9 cellular contexts compared by ENCODE assay signal in the genomic region with DNA sequence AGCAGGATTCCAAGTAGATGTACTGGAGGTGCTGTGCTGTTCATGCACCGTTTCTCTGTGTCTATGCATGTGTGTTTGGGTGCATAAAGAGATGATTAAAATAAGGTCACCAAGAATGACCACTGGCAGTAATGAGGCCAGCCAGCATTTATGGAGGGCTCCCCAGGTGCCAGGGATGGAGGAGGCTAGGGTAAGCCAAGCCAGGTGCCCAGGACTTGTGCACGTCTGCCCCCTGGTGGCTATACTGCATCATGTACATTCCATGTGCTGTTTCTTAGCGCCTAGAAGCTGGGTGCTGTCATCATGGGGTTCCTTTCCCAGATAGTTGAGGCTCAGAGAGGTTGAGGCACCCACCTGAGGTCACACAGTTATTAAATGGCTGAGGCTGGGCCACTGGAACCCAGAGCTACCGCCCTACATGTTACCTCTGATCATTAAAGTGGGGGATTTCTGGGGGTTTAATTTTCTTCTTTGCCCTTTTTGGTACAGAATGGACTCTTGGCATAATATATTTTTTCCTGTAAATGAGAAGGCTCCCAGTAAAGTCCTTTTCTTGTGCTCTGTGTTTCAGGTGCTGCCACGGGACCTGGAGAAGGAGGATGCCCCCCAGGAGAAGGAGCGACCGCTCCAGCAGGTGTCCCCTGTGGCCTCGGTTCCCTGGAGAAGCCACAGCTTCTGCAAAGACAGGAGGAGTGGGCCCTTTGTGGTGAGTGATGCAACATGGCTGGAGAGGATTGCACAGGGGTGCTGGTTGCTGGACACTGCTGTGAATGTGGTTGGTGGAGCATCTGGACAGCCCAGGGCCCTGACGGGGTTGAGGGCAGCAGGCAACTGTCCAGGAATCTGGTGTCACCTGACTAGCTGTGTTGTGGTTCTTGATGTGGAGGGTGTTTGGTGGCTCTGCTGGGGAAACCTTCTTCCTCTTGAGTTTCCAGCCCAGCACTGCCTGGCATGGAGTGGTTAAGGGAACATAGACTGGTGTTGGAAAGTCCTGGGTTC.
DNase-seq lines count a peak whose midpoint lies in the region; ATAC-seq and TF ChIP-seq lines count a peak whose summit lies in the region.
"Had no signal": no experiment of that assay in that cellular context is flagged by ENCODE, and none has a peak within 500 bp of the region (broad histone marks: within the 10 kb centered on the region; RNA-seq: fewer than 3 reads in every experiment).

No MANE protein-coding gene starts in this region.

- peak; percentile 41 to 77 (median 56) for DNase-seq in CD4-positive, CD25-positive, alpha-beta regulatory T cell
- DNase-seq in HFF-Myc (ENCODE audit: extremely low read depth, low read depth): peak; percentile 15
- DNase-seq in OCI-M1 (lab: John Stamatoyannopoulos, UW): peak; percentile 83
- peak; percentile 66 for DNase-seq in activated T-cell treated with anti-CD3 and anti-CD28 coated beads, Interleukin-2, amount 50 U/mL, for 4 hours
- DNase-seq in fibroblast of gingiva (ENCODE audit: low read depth): peak; percentile 40
- peak; percentile 77 for DNase-seq in nephron progenitor cell
- DNase-seq in testis: peak; percentile 79

- peaks cover 2 to 4% of the 10 kb centered on the region in 2 experiments for H3K9me3 ChIP-seq in CD4-positive, CD25-positive, alpha-beta regulatory T cell (ENCODE audit: control insufficient read depth in 2 of 2, low read length in 2 of 2)
- H3K9me3 ChIP-seq in testis: no peaks in the 10 kb centered on the region

- no peak for TF ChIP-seq POLR2A in testis (IDR thresholded peaks at IDR 0.05)

- H3K27ac Mint-ChIP-seq in CD4-positive, CD25-positive, alpha-beta regulatory T cell: no peak overlapping the region
- no peak overlapping the region for H3K27ac Mint-ChIP-seq in nephron progenitor cell
- H3K27ac Mint-ChIP-seq: IgD-negative memory B cell had no signal

- no peaks in the 10 kb centered on the region for H3K36me3 Mint-ChIP-seq in CD4-positive, CD25-positive, alpha-beta regulatory T cell
- no peaks in the 10 kb centered on the region for H3K36me3 Mint-ChIP-seq in activated T-cell treated with anti-CD3 and anti-CD28 coated beads, Interleukin-2, amount 50 U/mL, for 4 hours (ENCODE audit: insufficient read depth)
- peaks cover 34% of the 10 kb centered on the region for H3K36me3 Mint-ChIP-seq in nephron progenitor cell (ENCODE audit: low read depth)
- H3K36me3 Mint-ChIP-seq: IgD-negative memory B cell had no signal

- H3K4me1 ChIP-seq in CD4-positive, CD25-positive, alpha-beta regulatory T cell (ENCODE audit: control insufficient read depth, insufficient read depth, low read length, poor library complexity, severe bottlenecking): no peaks in the 10 kb centered on the region
- H3K4me1 ChIP-seq in testis: no peaks in the 10 kb centered on the region

- H3K36me3 ChIP-seq in CD4-positive, CD25-positive, alpha-beta regulatory T cell (ENCODE audit: control insufficient read depth, insufficient read depth, low read length): no peaks in the 10 kb centered on the region
- H3K36me3 ChIP-seq in testis (ENCODE audit: low read depth, missing control alignments): no peaks in the 10 kb centered on the region

- WGBS in testis, 2 donors: 67 to 72% methylated on average over 9 of the region's 9 CpGs

- H3K27me3 Mint-ChIP-seq in CD4-positive, CD25-positive, alpha-beta regulatory T cell: peaks cover 16% of the 10 kb centered on the region
- no peaks in the 10 kb centered on the region for H3K27me3 Mint-ChIP-seq in activated T-cell treated with anti-CD3 and anti-CD28 coated beads, Interleukin-2, amount 50 U/mL, for 4 hours (ENCODE audit: low read depth)
- H3K27me3 Mint-ChIP-seq in nephron progenitor cell (ENCODE audit: low read depth, poor library complexity): no peaks in the 10 kb centered on the region
- H3K27me3 Mint-ChIP-seq: IgD-negative memory B cell had no signal

- TF ChIP-seq CTCF in HFF-Myc (IDR thresholded peaks at IDR 0.05; ENCODE audit: low read depth, low read length, missing control alignments) (peak; percentile 84), nephron progenitor cell (IDR thresholded peaks at IDR 0.05) (peak; percentile 78), testis (IDR thresholded peaks at IDR 0.05) (peak; percentile 87 to 93 (median 93))

- ATAC-seq in CD4-positive, CD25-positive, alpha-beta regulatory T cell (ENCODE audit: low read depth in 2 of 2): peak; percentile 47 to 77
- peak; percentile 87 to 90 for ATAC-seq in activated T-cell treated with anti-CD3 and anti-CD28 coated beads, Interleukin-2, amount 50 U/mL, for 4 hours
- no peak for ATAC-seq in GM18517 (IDR thresholded peaks at IDR 0.05; ENCODE audit: unreplicated experiment)

- no peak overlapping the region for H3K4me3 ChIP-seq in CD4-positive, CD25-positive, alpha-beta regulatory T cell (ENCODE audit: low read depth, low read length)
- H3K4me3 ChIP-seq in HFF-Myc (replicated peaks; ENCODE audit: low read depth, low read length) (no peak overlapping the region), testis (no peak overlapping the region)

- H3K4me3 Mint-ChIP-seq in CD4-positive, CD25-positive, alpha-beta regulatory T cell: no peak overlapping the region
- no peak overlapping the region for H3K4me3 Mint-ChIP-seq in activated T-cell treated with anti-CD3 and anti-CD28 coated beads, Interleukin-2, amount 50 U/mL, for 4 hours
- H3K4me3 Mint-ChIP-seq in nephron progenitor cell: no peak overlapping the region
- H3K4me3 Mint-ChIP-seq: IgD-negative memory B cell had no signal

- intact Hi-C loops in testis (cut with DNase I; ENCODE audit: low total_unique reads): loop anchor here (2.0 kb wide), 1 partner anchor 102 kb away; a partner anchor contains a TSS

- H3K4me1 Mint-ChIP-seq in CD4-positive, CD25-positive, alpha-beta regulatory T cell: no peaks in the 10 kb centered on the region
- H3K4me1 Mint-ChIP-seq in activated T-cell treated with anti-CD3 and anti-CD28 coated beads, Interleukin-2, amount 50 U/mL, for 4 hours (ENCODE audit: low read depth): no peaks in the 10 kb centered on the region
- H3K4me1 Mint-ChIP-seq in nephron progenitor cell: peaks cover 28% of the 10 kb centered on the region
- H3K4me1 Mint-ChIP-seq: IgD-negative memory B cell had no signal

- peaks cover 0 to 16% (median 3%) of the 10 kb centered on the region in 7 donors for H3K9me3 Mint-ChIP-seq in CD4-positive, CD25-positive, alpha-beta regulatory T cell
- peaks cover 9% of the 10 kb centered on the region for H3K9me3 Mint-ChIP-seq in activated T-cell treated with anti-CD3 and anti-CD28 coated beads, Interleukin-2, amount 50 U/mL, for 4 hours
- peaks cover 13% of the 10 kb centered on the region for H3K9me3 Mint-ChIP-seq in nephron progenitor cell

- H3K27me3 ChIP-seq in CD4-positive, CD25-positive, alpha-beta regulatory T cell (ENCODE audit: control insufficient read depth, insufficient read depth, low read length): no peaks in the 10 kb centered on the region
- H3K27me3 ChIP-seq in testis: no peaks in the 10 kb centered on the region

- no peak overlapping the region for H3K27ac ChIP-seq in CD4-positive, CD25-positive, alpha-beta regulatory T cell (ENCODE audit: insufficient read depth, low read length, poor library complexity, severe bottlenecking)
- H3K27ac ChIP-seq in testis: no peak overlapping the region

Comparison
In these comparisons a context has a peak if more than half of its experiments do, and no peak if none do; other contexts are left out.
1. DNase-seq: peak in every context shown above with its lines; median percentile 83 in OCI-M1; 79 in testis; 77 in nephron progenitor cell; 66 in activated T-cell treated with anti-CD3 and anti-CD28 coated beads, Interleukin-2, amount 50 U/mL, for 4 hours; 56 in CD4-positive, CD25-positive, alpha-beta regulatory T cell; 40 in fibroblast of gingiva; 15 in HFF-Myc.